ENCODE assay signal across 3 cellular contexts in the genomic region with DNA sequence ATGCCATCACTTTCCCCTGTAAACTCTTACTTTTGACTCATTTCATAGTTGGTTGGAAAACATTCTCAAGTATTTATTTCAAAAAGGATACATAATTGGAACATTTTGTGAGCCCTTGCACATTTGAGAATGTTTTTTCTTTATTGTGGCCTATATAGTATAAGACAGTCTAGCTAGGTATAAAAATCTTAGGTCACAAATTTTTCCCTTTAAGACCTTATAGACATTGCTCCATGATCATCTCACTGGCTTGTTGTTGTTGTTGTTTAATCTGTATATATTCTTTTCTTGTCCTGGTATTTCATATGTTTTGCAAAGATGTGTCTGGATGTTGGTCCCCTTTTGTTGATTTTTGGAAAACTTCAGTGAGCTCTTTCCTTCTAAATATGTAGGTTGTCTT.
TF ChIP-seq lines count a peak whose summit lies in the region.

No MANE protein-coding gene starts in this region.

TF ChIP-seq in HepG2, 621 proteins besides CTCF, POLR2A, EP300 and RAD21:
- TF ChIP-seq ZSCAN31 (CRISPR knock-in tag; IDR thresholded peaks at IDR 0.05; ENCODE audit: low read depth), result no peak
- no peak for TF ChIP-seq MLLT10 (CRISPR knock-in tag; IDR thresholded peaks at IDR 0.05)
- TF ChIP-seq ZFP1 (CRISPR knock-in tag; IDR thresholded peaks at IDR 0.05), result peak; percentile 97
- TF ChIP-seq, protein P1, sequence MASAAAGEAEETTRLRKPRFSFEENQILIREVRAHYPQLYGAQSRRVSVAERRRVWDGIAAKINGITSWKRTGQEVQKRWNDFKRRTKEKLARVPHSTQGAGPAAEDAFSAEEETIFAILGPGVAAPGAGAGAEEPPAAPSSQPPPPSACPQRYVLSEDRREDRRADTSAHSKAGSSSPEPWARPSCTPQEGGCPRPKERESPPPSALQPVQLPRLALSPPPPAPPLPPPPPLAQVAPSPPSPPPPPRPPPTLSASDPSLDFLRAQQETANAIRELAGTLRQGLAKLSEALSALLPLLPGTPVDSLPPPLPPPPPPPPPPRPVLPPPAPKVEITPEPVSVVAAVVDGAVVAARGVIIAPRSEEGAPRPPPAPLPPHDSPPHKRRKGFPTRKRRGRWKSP (CRISPR knock-in tag; IDR thresholded peaks at IDR 0.05), result no peak
- TF ChIP-seq ZSCAN30 (CRISPR knock-in tag; IDR thresholded peaks at IDR 0.05), result no peak
- TF ChIP-seq ZNF510 (CRISPR knock-in tag; IDR thresholded peaks at IDR 0.05; ENCODE audit: low read depth), result no peak

TF ChIP-seq in HEK293, 187 proteins besides CTCF, POLR2A, EP300 and RAD21:
- peak; percentile 75 for TF ChIP-seq SETDB1 (IDR thresholded peaks at IDR 0.05; ENCODE audit: insufficient read length, low read length)
- no peak for TF ChIP-seq ZNF350 (tag by site-specific recombination; IDR thresholded peaks at IDR 0.05)

TF ChIP-seq in K562, 482 proteins besides CTCF, POLR2A, EP300 and RAD21:
- TF ChIP-seq XRCC3 (IDR thresholded peaks at IDR 0.05) (no peak), NFIX (CRISPR knock-in tag; IDR thresholded peaks at IDR 0.05; ENCODE audit: low read depth) (no peak), ZFP1 (CRISPR knock-in tag; IDR thresholded peaks at IDR 0.05) (peak; percentile 83), SRSF1 (IDR thresholded peaks at IDR 0.05; ENCODE audit: low read depth, low read length) (no peak)
- TF ChIP-seq, protein P2, sequence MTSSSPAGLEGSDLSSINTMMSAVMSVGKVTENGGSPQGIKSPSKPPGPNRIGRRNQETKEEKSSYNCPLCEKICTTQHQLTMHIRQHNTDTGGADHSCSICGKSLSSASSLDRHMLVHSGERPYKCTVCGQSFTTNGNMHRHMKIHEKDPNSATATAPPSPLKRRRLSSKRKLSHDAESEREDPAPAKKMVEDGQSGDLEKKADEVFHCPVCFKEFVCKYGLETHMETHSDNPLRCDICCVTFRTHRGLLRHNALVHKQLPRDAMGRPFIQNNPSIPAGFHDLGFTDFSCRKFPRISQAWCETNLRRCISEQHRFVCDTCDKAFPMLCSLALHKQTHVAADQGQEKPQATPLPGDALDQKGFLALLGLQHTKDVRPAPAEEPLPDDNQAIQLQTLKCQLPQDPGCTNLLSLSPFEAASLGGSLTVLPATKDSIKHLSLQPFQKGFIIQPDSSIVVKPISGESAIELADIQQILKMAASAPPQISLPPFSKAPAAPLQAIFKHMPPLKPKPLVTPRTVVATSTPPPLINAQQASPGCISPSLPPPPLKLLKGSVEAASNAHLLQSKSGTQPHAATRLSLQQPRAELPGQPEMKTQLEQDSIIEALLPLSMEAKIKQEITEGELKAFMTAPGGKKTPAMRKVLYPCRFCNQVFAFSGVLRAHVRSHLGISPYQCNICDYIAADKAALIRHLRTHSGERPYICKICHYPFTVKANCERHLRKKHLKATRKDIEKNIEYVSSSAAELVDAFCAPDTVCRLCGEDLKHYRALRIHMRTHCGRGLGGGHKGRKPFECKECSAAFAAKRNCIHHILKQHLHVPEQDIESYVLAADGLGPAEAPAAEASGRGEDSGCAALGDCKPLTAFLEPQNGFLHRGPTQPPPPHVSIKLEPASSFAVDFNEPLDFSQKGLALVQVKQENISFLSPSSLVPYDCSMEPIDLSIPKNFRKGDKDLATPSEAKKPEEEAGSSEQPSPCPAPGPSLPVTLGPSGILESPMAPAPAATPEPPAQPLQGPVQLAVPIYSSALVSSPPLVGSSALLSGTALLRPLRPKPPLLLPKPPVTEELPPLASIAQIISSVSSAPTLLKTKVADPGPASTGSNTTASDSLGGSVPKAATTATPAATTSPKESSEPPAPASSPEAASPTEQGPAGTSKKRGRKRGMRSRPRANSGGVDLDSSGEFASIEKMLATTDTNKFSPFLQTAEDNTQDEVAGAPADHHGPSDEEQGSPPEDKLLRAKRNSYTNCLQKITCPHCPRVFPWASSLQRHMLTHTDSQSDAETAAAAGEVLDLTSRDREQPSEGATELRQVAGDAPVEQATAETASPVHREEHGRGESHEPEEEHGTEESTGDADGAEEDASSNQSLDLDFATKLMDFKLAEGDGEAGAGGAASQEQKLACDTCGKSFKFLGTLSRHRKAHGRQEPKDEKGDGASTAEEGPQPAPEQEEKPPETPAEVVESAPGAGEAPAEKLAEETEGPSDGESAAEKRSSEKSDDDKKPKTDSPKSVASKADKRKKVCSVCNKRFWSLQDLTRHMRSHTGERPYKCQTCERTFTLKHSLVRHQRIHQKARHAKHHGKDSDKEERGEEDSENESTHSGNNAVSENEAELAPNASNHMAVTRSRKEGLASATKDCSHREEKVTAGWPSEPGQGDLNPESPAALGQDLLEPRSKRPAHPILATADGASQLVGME (CRISPR knock-in tag; IDR thresholded peaks at IDR 0.05), result no peak
- TF ChIP-seq, protein P3, sequence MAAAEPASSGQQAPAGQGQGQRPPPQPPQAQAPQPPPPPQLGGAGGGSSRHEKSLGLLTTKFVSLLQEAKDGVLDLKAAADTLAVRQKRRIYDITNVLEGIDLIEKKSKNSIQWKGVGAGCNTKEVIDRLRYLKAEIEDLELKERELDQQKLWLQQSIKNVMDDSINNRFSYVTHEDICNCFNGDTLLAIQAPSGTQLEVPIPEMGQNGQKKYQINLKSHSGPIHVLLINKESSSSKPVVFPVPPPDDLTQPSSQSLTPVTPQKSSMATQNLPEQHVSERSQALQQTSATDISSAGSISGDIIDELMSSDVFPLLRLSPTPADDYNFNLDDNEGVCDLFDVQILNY (CRISPR knock-in tag; IDR thresholded peaks at IDR 0.05), result no peak
- TF ChIP-seq, protein P4, sequence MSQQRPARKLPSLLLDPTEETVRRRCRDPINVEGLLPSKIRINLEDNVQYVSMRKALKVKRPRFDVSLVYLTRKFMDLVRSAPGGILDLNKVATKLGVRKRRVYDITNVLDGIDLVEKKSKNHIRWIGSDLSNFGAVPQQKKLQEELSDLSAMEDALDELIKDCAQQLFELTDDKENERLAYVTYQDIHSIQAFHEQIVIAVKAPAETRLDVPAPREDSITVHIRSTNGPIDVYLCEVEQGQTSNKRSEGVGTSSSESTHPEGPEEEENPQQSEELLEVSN (IDR thresholded peaks at IDR 0.05; ENCODE audit: borderline replicate concordance in 1 of 2, extremely low read depth in 1 of 2, insufficient read depth in 1 of 2, insufficient read length in 1 of 2, low read depth in 1 of 2, low read length in 1 of 2, poor library complexity in 1 of 2, severe bottlenecking in 1 of 2), result no peak
TF ChIP-seq in K562: peak in this region for 1.
